Comparison of ENCODE assay signal across 9 cellular contexts in genomic region chr3:192915306-192915705, GRCh38. TPM values are rescaled to one million over a fixed set of nuclear protein-coding genes. Genes with fewer than 3 reads are reported as not detected.
DNase-seq lines count a peak whose midpoint lies in the region; ATAC-seq, FAIRE-seq and TF ChIP-seq lines count a peak whose summit lies in the region.
"Had no signal": no experiment of that assay in that cellular context is flagged by ENCODE, and none has a peak within 500 bp of the region (broad histone marks: within the 10 kb centered on the region; RNA-seq: fewer than 3 reads in every experiment).

No MANE protein-coding gene starts in this region.

- peaks cover 58% of the 10 kb centered on the region for H4K20me1 ChIP-seq in astrocyte (ENCODE audit: insufficient read depth, low read length)

- no peaks in the 10 kb centered on the region for H3K9me3 ChIP-seq in astrocyte (ENCODE audit: insufficient read depth, low read depth, low read length)

- peak overlapping the region; percentile 99 for H3K9ac ChIP-seq in astrocyte (ENCODE audit: low read length)

- H3K36me3 ChIP-seq in astrocyte (ENCODE audit: insufficient read depth, low read length), result no peaks in the 10 kb centered on the region

- no peak overlapping the region for H3K27ac ChIP-seq in astrocyte (ENCODE audit: low read depth, low read length)

- peaks cover 42% of the 10 kb centered on the region for H3K4me1 Mint-ChIP-seq in Calu3 (ENCODE audit: low read depth, unreplicated experiment)
- peaks cover 15% of the 10 kb centered on the region for H3K4me1 Mint-ChIP-seq in astrocyte (ENCODE audit: low read depth, unreplicated experiment)
- peaks cover 31% of the 10 kb centered on the region for H3K4me1 Mint-ChIP-seq in nephron

- H3K27ac Mint-ChIP-seq in Calu3 (ENCODE audit: unreplicated experiment) (no peak overlapping the region), astrocyte (ENCODE audit: unreplicated experiment) (no peak overlapping the region), nephron (peak overlapping the region in 2 of 3 experiments; percentile 26 to 59)

- intact Hi-C loops in Calu3 (cut with micrococcal nuclease; ENCODE audit: unreplicated experiment), result loop anchor here (1.0 to 10.0 kb wide), 5 partner anchors 18 to 639 kb away; partner anchors contain the start of gene ATP13A4

- CTCF ChIA-PET in Calu3 (lab: Charles Lee), result interaction anchor here (0.7 to 4.9 kb wide), 15 partner anchors 9 to 151 kb away, joined by 3 to 35 read pairs (median 4); no protein-coding TSS in a partner anchor

- no peaks in the 10 kb centered on the region for H3K27me3 ChIP-seq in astrocyte (ENCODE audit: insufficient read depth, low read length)

- DNase-seq in Calu3 (peak; percentile 54), NCI-H187 treated with DMSO at 0.1 percent for 48 hours (lab: John Stamatoyannopoulos, UW) (peak; percentile 58), astrocyte (ENCODE audit: low read depth) (peak; percentile 55)

- H3K27me3 Mint-ChIP-seq in Calu3 (ENCODE audit: unreplicated experiment) (no peaks in the 10 kb centered on the region), astrocyte (ENCODE audit: low read depth, unreplicated experiment) (peaks cover 2% of the 10 kb centered on the region), nephron (ENCODE audit: low read depth) (peaks cover 42% of the 10 kb centered on the region)

- FAIRE-seq in astrocyte (lab: Jason Lieb, UNC), result no peak

- TF ChIP-seq CTCF in Calu3 (IDR thresholded peaks at IDR 0.05; ENCODE audit: unreplicated experiment), result no peak
- peak; percentile 18 for TF ChIP-seq CTCF in astrocyte (IDR thresholded peaks at IDR 0.05; ENCODE audit: insufficient read depth, low read depth, low read length)
- peak in 2 of 3 experiments; percentile 29 to 41 for TF ChIP-seq CTCF in nephron (IDR thresholded peaks at IDR 0.05; ENCODE audit: unreplicated experiment in 3 of 3)

- H3K36me3 Mint-ChIP-seq in Calu3 (ENCODE audit: insufficient read depth, unreplicated experiment) (peaks cover 28% of the 10 kb centered on the region), astrocyte (ENCODE audit: low read depth, unreplicated experiment) (no peaks in the 10 kb centered on the region), nephron (ENCODE audit: low read depth) (no peaks in the 10 kb centered on the region)
- H3K36me3 Mint-ChIP-seq: memory B cell had no signal

- H3K4me2 ChIP-seq in astrocyte (ENCODE audit: low read length), result peak overlapping the region; percentile 91

- H3K79me2 ChIP-seq in astrocyte (ENCODE audit: insufficient read depth, low read length), result peaks cover 73% of the 10 kb centered on the region

- BruUV-seq in Calu3 (replicated peaks; lab: Mats Ljungman, UMichigan), result no TSS peak

- peak; percentile 27 for ATAC-seq in GM19452 (IDR thresholded peaks at IDR 0.05; ENCODE audit: unreplicated experiment)
- no peak for ATAC-seq in HG02938 (IDR thresholded peaks at IDR 0.05; ENCODE audit: unreplicated experiment)
- no peak for ATAC-seq in HG03521 (IDR thresholded peaks at IDR 0.05; ENCODE audit: unreplicated experiment)
- no peak for ATAC-seq in GM21526 (IDR thresholded peaks at IDR 0.05; ENCODE audit: low FRiP score, unreplicated experiment)

- peak overlapping the region; percentile 93 for H3K4me3 Mint-ChIP-seq in Calu3 (ENCODE audit: low read depth, unreplicated experiment)
- H3K4me3 Mint-ChIP-seq in astrocyte (ENCODE audit: unreplicated experiment), result peak overlapping the region; percentile 75
- peak overlapping the region; percentile 94 to 100 (median 99) for H3K4me3 Mint-ChIP-seq in nephron

- H3K9me3 Mint-ChIP-seq in Calu3 (ENCODE audit: low read depth, unreplicated experiment) (no peaks in the 10 kb centered on the region), astrocyte (ENCODE audit: unreplicated experiment) (no peaks in the 10 kb centered on the region), nephron (no peaks in the 10 kb centered on the region)
- H3K9me3 Mint-ChIP-seq: memory B cell had no signal

- peaks cover 14% of the 10 kb centered on the region for H3K4me1 ChIP-seq in astrocyte (ENCODE audit: insufficient read depth, low read length)

- no peak overlapping the region for H2AFZ ChIP-seq in astrocyte (ENCODE audit: low read depth, low read length)

- peak overlapping the region; percentile 99 for H3K4me3 ChIP-seq in astrocyte (ENCODE audit: insufficient read depth, low read depth, low read length)

RNA-seq across cellular contexts. Expression of gene MB21D2, which starts 2.4 kb away (rescaled TPM):
- total RNA-seq in Calu3 (2022), result 11.9 and 12.6 TPM in 2 replicates
- 10.7 and 11.0 TPM in 2 replicates for total RNA-seq in astrocyte

Comparison
In these comparisons a context has a peak if more than half of its experiments do, and no peak if none do; other contexts are left out.
1. H3K27ac Mint-ChIP-seq: peak in nephron (2 of 3); none in Calu3 (single experiment) and astrocyte (single experiment).
2. Peak in every context shown above with its lines, with median percentiles within 50 percentile points of each other: DNase-seq and H3K4me3 Mint-ChIP-seq.